Comparison of ENCODE assay signal across 27 cellular contexts in the genomic region with DNA sequence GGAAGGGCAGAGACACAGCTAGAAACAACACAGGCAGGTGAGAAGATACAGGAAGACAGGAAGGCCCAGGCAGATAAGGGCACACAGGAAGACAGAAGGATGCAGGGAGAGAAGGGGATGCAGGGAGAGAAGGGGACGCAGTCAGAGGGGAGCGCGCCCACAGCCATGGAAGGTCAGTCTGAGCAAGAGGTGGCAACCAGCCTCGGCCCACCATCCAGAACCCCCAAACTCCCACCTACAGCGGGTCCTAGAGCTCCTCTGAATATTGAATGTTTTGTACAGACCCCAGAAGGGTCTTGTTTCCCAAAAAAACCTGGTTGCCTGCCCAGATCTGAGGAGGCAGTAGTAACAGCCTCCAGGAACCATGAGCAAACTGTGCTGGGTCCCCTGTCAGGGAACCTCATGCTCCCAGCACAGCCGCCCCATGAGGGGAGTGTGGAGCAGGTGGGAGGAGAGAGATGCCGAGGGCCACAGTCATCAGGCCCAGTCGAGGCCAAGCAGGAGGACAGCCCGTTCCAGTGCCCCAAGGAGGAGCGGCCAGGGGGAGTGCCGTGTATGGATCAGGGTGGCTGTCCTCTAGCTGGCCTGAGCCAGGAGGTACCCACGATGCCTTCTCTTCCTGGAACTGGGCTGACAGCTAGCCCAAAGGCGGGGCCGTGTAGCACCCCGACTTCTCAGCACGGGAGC. TPM values are rescaled to one million over a fixed set of nuclear protein-coding genes. Genes with fewer than 3 reads are reported as not detected.
DNase-seq lines count a peak whose midpoint lies in the region; ATAC-seq lines count a peak whose summit lies in the region.
"Had no signal": no experiment of that assay in that cellular context is flagged by ENCODE, and none has a peak within 500 bp of the region (broad histone marks: within the 10 kb centered on the region; RNA-seq: fewer than 3 reads in every experiment).

No MANE protein-coding gene starts in this region.

- H3K4me2 ChIP-seq in neuronal stem cell (ENCODE audit: insufficient read depth, low read length, poor library complexity, severe bottlenecking): no peak overlapping the region
- H3K4me2 ChIP-seq: BLaER1 had no signal

- POLR2A ChIA-PET in activated CD8-positive, alpha-beta T cell treated with anti-CD3 and anti-CD28 coated beads, Interleukin-2, amount 10 ng/mL, durations not matched to agents 7 days and 5 days (lab: Charles Lee): no interaction called here

- no peaks in the 10 kb centered on the region for H3K36me3 ChIP-seq in neuronal stem cell (replicated peaks in 1 of 2; ENCODE audit: control insufficient read depth in 2 of 2, insufficient read depth in 2 of 2, low read length in 2 of 2)
- H3K36me3 ChIP-seq: BLaER1 had no signal

- H3K14ac ChIP-seq in neuronal stem cell (ENCODE audit: low read length): no peak overlapping the region

- H3K36me3 Mint-ChIP-seq in activated CD8-positive, alpha-beta T cell treated with anti-CD3 and anti-CD28 coated beads, Interleukin-2, amount 10 ng/mL, durations not matched to agents 7 days and 5 days (ENCODE audit: low read depth): no peaks in the 10 kb centered on the region
- H3K36me3 Mint-ChIP-seq: CD8-positive, alpha-beta T cell had no signal

- H2AFZ ChIP-seq in neuronal stem cell (ENCODE audit: low read length): no peak overlapping the region

- H3K4me3 Mint-ChIP-seq in stimulated activated naive CD8-positive, alpha-beta T cell treated with anti-CD3 and anti-CD28 coated beads, Interleukin-15, amount 100 ng/mL, for 72 hours: no peak overlapping the region
- H3K4me3 Mint-ChIP-seq in activated CD8-positive, alpha-beta T cell treated with anti-CD3 and anti-CD28 coated beads, Interleukin-2, amount 10 ng/mL, durations not matched to agents 7 days and 5 days: no peak overlapping the region
- H3K4me3 Mint-ChIP-seq: CD8-positive, alpha-beta T cell had no signal

- no peaks in the 10 kb centered on the region for H3K9me3 Mint-ChIP-seq in stimulated activated naive CD8-positive, alpha-beta T cell treated with anti-CD3 and anti-CD28 coated beads, Interleukin-15, amount 100 ng/mL, for 72 hours
- no peaks in the 10 kb centered on the region for H3K9me3 Mint-ChIP-seq in activated CD8-positive, alpha-beta T cell treated with anti-CD3 and anti-CD28 coated beads, Interleukin-2, amount 10 ng/mL, durations not matched to agents 7 days and 5 days (ENCODE audit: insufficient read depth)
- H3K9me3 Mint-ChIP-seq: CD8-positive, alpha-beta T cell had no signal

- no peak overlapping the region for H3K27ac ChIP-seq in neuronal stem cell (replicated peaks; ENCODE audit: low read length)
- H3K27ac ChIP-seq: 22Rv1, BLaER1, SJCRH30 had no signal

- peak overlapping the region; percentile 47 for H2BK120ac ChIP-seq in neuronal stem cell (ENCODE audit: low read depth, low read length)

- no CpG with 5 or more reads among the region's 16 CpGs for WGBS in neuronal stem cell (ENCODE audit: extremely low coverage in 2 of 2, insufficient read length in 2 of 2, insufficient replicate concordance in 1 of 2), 2 donors

- no peak overlapping the region for H2BK5ac ChIP-seq in neuronal stem cell (ENCODE audit: low read length)

- H3K9ac ChIP-seq in neuronal stem cell (ENCODE audit: low read depth, low read length, poor library complexity): no peak overlapping the region
- H3K9ac ChIP-seq: BLaER1 had no signal

- CTCF ChIA-PET in activated CD8-positive, alpha-beta T cell treated with anti-CD3 and anti-CD28 coated beads, Interleukin-2, amount 10 ng/mL, durations not matched to agents 7 days and 5 days (lab: Charles Lee): no interaction called here

- no peak overlapping the region for H3K27ac Mint-ChIP-seq in stimulated activated naive CD8-positive, alpha-beta T cell treated with anti-CD3 and anti-CD28 coated beads, Interleukin-15, amount 100 ng/mL, for 72 hours
- H3K27ac Mint-ChIP-seq in activated CD8-positive, alpha-beta T cell treated with anti-CD3 and anti-CD28 coated beads, Interleukin-2, amount 10 ng/mL, durations not matched to agents 7 days and 5 days: no peak overlapping the region
- H3K27ac Mint-ChIP-seq: CD8-positive, alpha-beta T cell had no signal

- no peak overlapping the region for H2BK15ac ChIP-seq in neuronal stem cell (ENCODE audit: low read length)

- H3K23ac ChIP-seq in neuronal stem cell (ENCODE audit: low read depth, low read length, poor library complexity): no peak overlapping the region

- H3K4me3 ChIP-seq in neuronal stem cell (ENCODE audit: low read length in 2 of 2): no peak overlapping the region
- H3K4me3 ChIP-seq: BLaER1, SJCRH30 had no signal

- H3K9me3 ChIP-seq in neuronal stem cell (replicated peaks in 1 of 2; ENCODE audit: control insufficient read depth in 2 of 2, insufficient read depth in 1 of 2, low read depth in 1 of 2, low read length in 2 of 2): no peaks in the 10 kb centered on the region
- H3K9me3 ChIP-seq: BLaER1, SJCRH30 had no signal

- no peaks in the 10 kb centered on the region for H3K27me3 Mint-ChIP-seq in stimulated activated naive CD8-positive, alpha-beta T cell treated with anti-CD3 and anti-CD28 coated beads, Interleukin-15, amount 100 ng/mL, for 72 hours
- H3K27me3 Mint-ChIP-seq in activated CD8-positive, alpha-beta T cell treated with anti-CD3 and anti-CD28 coated beads, Interleukin-2, amount 10 ng/mL, durations not matched to agents 7 days and 5 days (ENCODE audit: low read depth): no peaks in the 10 kb centered on the region

- no peak overlapping the region for H3K4ac ChIP-seq in neuronal stem cell (ENCODE audit: low read length)

- H3K27me3 ChIP-seq in neuronal stem cell (ENCODE audit: control insufficient read depth in 3 of 3, insufficient read depth in 3 of 3, low read depth in 1 of 3, low read length in 3 of 3): no peaks in the 10 kb centered on the region
- H3K27me3 ChIP-seq: BLaER1, SJCRH30 had no signal

- peak overlapping the region; percentile 46 for H3K18ac ChIP-seq in neuronal stem cell (ENCODE audit: low read length)

- H2BK12ac ChIP-seq in neuronal stem cell (ENCODE audit: low read length): peak overlapping the region; percentile 19

- H3K4me1 ChIP-seq in neuronal stem cell (ENCODE audit: control insufficient read depth in 2 of 2, insufficient read depth in 1 of 2, low read depth in 1 of 2, low read length in 2 of 2): no peaks in the 10 kb centered on the region
- H3K4me1 ChIP-seq: BLaER1 had no signal

- H4K8ac ChIP-seq in neuronal stem cell (ENCODE audit: low read depth, low read length): no peak overlapping the region

- no peak overlapping the region for H2AK5ac ChIP-seq in neuronal stem cell (ENCODE audit: low read depth, low read length)

- no peak overlapping the region for H4K91ac ChIP-seq in neuronal stem cell (ENCODE audit: low read depth, low read length, poor library complexity)

- H3K79me1 ChIP-seq in neuronal stem cell (ENCODE audit: low read depth, low read length): no peaks in the 10 kb centered on the region

- peak; percentile 32 for ATAC-seq in stimulated activated naive CD8-positive, alpha-beta T cell treated with anti-CD3 and anti-CD28 coated beads, Interleukin-15, Interleukin-2, amounts not matched to agents 100 U/mL and 50 U/mL, for 24 hours
- no peak for ATAC-seq in stimulated activated naive CD8-positive, alpha-beta T cell treated with anti-CD3 and anti-CD28 coated beads, Interleukin-15, amount 100 ng/mL, for 72 hours
- no peak for ATAC-seq in GM18498 (IDR thresholded peaks at IDR 0.05; ENCODE audit: unreplicated experiment)
- ATAC-seq in activated CD8-positive, alpha-beta T cell treated with anti-CD3 and anti-CD28 coated beads, Interleukin-2, amount 10 ng/mL, durations not matched to agents 7 days and 5 days: no peak
- ATAC-seq: CD8-positive, alpha-beta T cell; HCT116; Panc1 had no signal

- DNase-seq in activated CD8-positive, alpha-beta memory T cell treated with anti-CD3 and anti-CD28 coated beads, Interleukin-2, amount 50 U/mL, for 48 hours: peak; percentile 40
- DNase-seq in activated CD8-positive, alpha-beta memory T cell treated with anti-CD3 and anti-CD28 coated beads for 24 hours: no peak
- DNase-seq in stimulated activated naive CD8-positive, alpha-beta T cell treated with anti-CD3 and anti-CD28 coated beads, Interleukin-15, Interleukin-2, amounts not matched to agents 100 U/mL and 50 U/mL, for 24 hours: no peak
- DNase-seq in stimulated activated naive CD8-positive, alpha-beta T cell treated with anti-CD3 and anti-CD28 coated beads, Interleukin-15, amount 100 ng/mL, for 72 hours: no peak
- DNase-seq in neuronal stem cell (ENCODE audit: low spot score) (no peak), CD1c-positive myeloid dendritic cell (ENCODE audit: extremely low spot score) (no peak)
- no peak for DNase-seq in activated CD8-positive, alpha-beta T cell treated with anti-CD3 and anti-CD28 coated beads, Interleukin-2, amount 10 ng/mL, durations not matched to agents 7 days and 5 days
- DNase-seq: ACHN; CD8-positive, alpha-beta T cell; DMS153; IMR-90; Karpas-422; MV-4-11; NCI-H1105 treated with DMSO at 0.1 percent for 48 hours; NCI-H2029 treated with DMSO at 0.1 percent for 48 hours; NCI-H2171; NCI-H524 treated with DMSO at 0.1 percent for 48 hours; NCI-H82; SJCRH30 had no signal

- no peaks in the 10 kb centered on the region for H3K4me1 Mint-ChIP-seq in stimulated activated naive CD8-positive, alpha-beta T cell treated with anti-CD3 and anti-CD28 coated beads, Interleukin-15, amount 100 ng/mL, for 72 hours
- H3K4me1 Mint-ChIP-seq in activated CD8-positive, alpha-beta T cell treated with anti-CD3 and anti-CD28 coated beads, Interleukin-2, amount 10 ng/mL, durations not matched to agents 7 days and 5 days (ENCODE audit: low read depth): no peaks in the 10 kb centered on the region

RNA-seq across cellular contexts. Expression of a gene that starts 27.6 kb away (rescaled TPM):
- polyA plus RNA-seq in neuronal stem cell (2013, experiment 1 of 2): not detected
- not detected for polyA plus RNA-seq in neuronal stem cell (2013, experiment 2 of 2)
- not detected for total RNA-seq in activated CD8-positive, alpha-beta T cell treated with anti-CD3 and anti-CD28 coated beads, Interleukin-2, amount 10 ng/mL, durations not matched to agents 7 days and 5 days
- total RNA-seq: CD8-positive, alpha-beta T cell; Daoy; H1; IMR-90; M059J; SJCRH30 had no signal
- polyA plus RNA-seq: IMR-90 had no signal

RNA-seq across cellular contexts. Expression of a gene that starts 39.7 kb away (rescaled TPM):
- 3.8 TPM for polyA plus RNA-seq in neuronal stem cell (2013, experiment 1 of 2)
- 3.7 TPM for polyA plus RNA-seq in neuronal stem cell (2013, experiment 2 of 2)
- under 1 TPM; 0.18 to 0.24 TPM for total RNA-seq in activated CD8-positive, alpha-beta T cell treated with anti-CD3 and anti-CD28 coated beads, Interleukin-2, amount 10 ng/mL, durations not matched to agents 7 days and 5 days
